1 cellular context compared by ENCODE assay signal in genomic region chr19:8665468-8666213, GRCh38.
TF ChIP-seq lines count a peak whose summit lies in the region.

No MANE protein-coding gene starts in this region.

TF ChIP-seq in HEK293, 187 proteins besides CTCF, POLR2A, EP300 and RAD21:
- TF ChIP-seq PATZ1 (tag by site-specific recombination; IDR thresholded peaks at IDR 0.05) = no peak
- peak; percentile 68 for TF ChIP-seq ZNF121 (tag by site-specific recombination; IDR thresholded peaks at IDR 0.05)
TF ChIP-seq in HEK293: peak in this region for 1.
